Comparison of ENCODE assay signal across 1 cellular context in genomic region chr7:2355079-2356008, GRCh38.
TF ChIP-seq lines count a peak whose summit lies in the region.

No MANE protein-coding gene starts in this region.

TF ChIP-seq in H1, 55 proteins besides CTCF, POLR2A, EP300 and RAD21 (continued from another document):
- TF ChIP-seq EZH2 (IDR thresholded peaks at IDR 0.05; ENCODE audit: low read depth, low read length, severe bottlenecking) (no peak), CHD2 (IDR thresholded peaks at IDR 0.05; ENCODE audit: low read length) (no peak), HDAC2 (IDR thresholded peaks at IDR 0.05; ENCODE audit: borderline replicate concordance in 1 of 2, low read depth in 2 of 2, low read length in 2 of 2) (peak in 1 of 2 experiments; percentile 95; a peak in 2 of 4 replicates), CHD7 (IDR thresholded peaks at IDR 0.05; ENCODE audit: insufficient replicate concordance, low read length) (no peak), TAF7 (optimal IDR thresholded peaks at IDR 0.05; ENCODE audit: borderline replicate concordance, low read depth, low read length) (peak; percentile 36), NANOG (IDR thresholded peaks at IDR 0.05; ENCODE audit: insufficient read depth, low read depth, low read length, poor library complexity, severe bottlenecking) (no peak), JUND (IDR thresholded peaks at IDR 0.05; ENCODE audit: low read length) (no peak), HDAC6 (IDR thresholded peaks at IDR 0.05; ENCODE audit: low read depth, low read length) (no peak), ASH2L (IDR thresholded peaks at IDR 0.05; ENCODE audit: low read length) (peak; percentile 25), CREB1 (IDR thresholded peaks at IDR 0.05) (no peak), TBP (IDR thresholded peaks at IDR 0.05; ENCODE audit: low read depth, low read length) (peak; percentile 28; the same call in 1 of the 2 replicates), SIRT6 (IDR thresholded peaks at IDR 0.05; ENCODE audit: low read length) (no peak), SP1 (IDR thresholded peaks at IDR 0.05; ENCODE audit: low read depth, low read length) (no peak), RXRA (IDR thresholded peaks at IDR 0.05; ENCODE audit: insufficient read depth, low read depth, low read length) (no peak), GABPA (IDR thresholded peaks at IDR 0.05; ENCODE audit: borderline replicate concordance, insufficient read depth, low read length) (no peak), SAP30 (IDR thresholded peaks at IDR 0.05; ENCODE audit: insufficient read depth, insufficient replicate concordance, low read length) (peak; percentile 64), RNF2 (IDR thresholded peaks at IDR 0.05; ENCODE audit: borderline replicate concordance, low read depth, low read length, missing control alignments, poor library complexity, severe bottlenecking) (no peak), JUN (IDR thresholded peaks at IDR 0.05; ENCODE audit: low read depth, low read length) (no peak), SIN3A (conservative IDR thresholded peaks at IDR 0.05 in 1 of 2, IDR thresholded peaks at IDR 0.05 in 1 of 2; ENCODE audit: low read depth in 1 of 2, low read length in 2 of 2) (peak in 1 of 2 experiments; percentile 79; a peak in 1 of 4 replicates), PHF8 (conservative IDR thresholded peaks at IDR 0.05; ENCODE audit: low read depth, low read length) (0 out of 2 replicates have a peak, but pooled peaks have one; percentile 17), SRF (IDR thresholded peaks at IDR 0.05; ENCODE audit: low read depth, low read length) (no peak), GTF2F1 (IDR thresholded peaks at IDR 0.05; ENCODE audit: borderline replicate concordance, low read depth, low read length) (no peak), CTBP2 (IDR thresholded peaks at IDR 0.05; ENCODE audit: borderline replicate concordance, insufficient read depth, insufficient read length, low read length) (no peak), TAF1 (IDR thresholded peaks at IDR 0.05; ENCODE audit: low read depth, low read length) (peak; percentile 66), CBX5 (IDR thresholded peaks at IDR 0.05; ENCODE audit: low read depth, low read length) (no peak), BCL11A (IDR thresholded peaks at IDR 0.05; ENCODE audit: low read depth in 2 of 2, low read length in 2 of 2) (no peak), POLR2AphosphoS5 (IDR thresholded peaks at IDR 0.05; ENCODE audit: low read depth, low read length) (peak; percentile 83; the same call in 1 of the 2 replicates)
- TF ChIP-seq, protein P1, sequence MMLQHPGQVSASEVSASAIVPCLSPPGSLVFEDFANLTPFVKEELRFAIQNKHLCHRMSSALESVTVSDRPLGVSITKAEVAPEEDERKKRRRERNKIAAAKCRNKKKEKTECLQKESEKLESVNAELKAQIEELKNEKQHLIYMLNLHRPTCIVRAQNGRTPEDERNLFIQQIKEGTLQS (IDR thresholded peaks at IDR 0.05; ENCODE audit: insufficient read depth, low read depth, low read length): no peak
- TF ChIP-seq, protein P2, sequence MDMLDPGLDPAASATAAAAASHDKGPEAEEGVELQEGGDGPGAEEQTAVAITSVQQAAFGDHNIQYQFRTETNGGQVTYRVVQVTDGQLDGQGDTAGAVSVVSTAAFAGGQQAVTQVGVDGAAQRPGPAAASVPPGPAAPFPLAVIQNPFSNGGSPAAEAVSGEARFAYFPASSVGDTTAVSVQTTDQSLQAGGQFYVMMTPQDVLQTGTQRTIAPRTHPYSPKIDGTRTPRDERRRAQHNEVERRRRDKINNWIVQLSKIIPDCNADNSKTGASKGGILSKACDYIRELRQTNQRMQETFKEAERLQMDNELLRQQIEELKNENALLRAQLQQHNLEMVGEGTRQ (IDR thresholded peaks at IDR 0.05; ENCODE audit: low read length): peak; percentile 27; the same call in 1 of the 2 replicates
